Comparison of ENCODE assay signal across 21 cellular contexts in the genomic region with DNA sequence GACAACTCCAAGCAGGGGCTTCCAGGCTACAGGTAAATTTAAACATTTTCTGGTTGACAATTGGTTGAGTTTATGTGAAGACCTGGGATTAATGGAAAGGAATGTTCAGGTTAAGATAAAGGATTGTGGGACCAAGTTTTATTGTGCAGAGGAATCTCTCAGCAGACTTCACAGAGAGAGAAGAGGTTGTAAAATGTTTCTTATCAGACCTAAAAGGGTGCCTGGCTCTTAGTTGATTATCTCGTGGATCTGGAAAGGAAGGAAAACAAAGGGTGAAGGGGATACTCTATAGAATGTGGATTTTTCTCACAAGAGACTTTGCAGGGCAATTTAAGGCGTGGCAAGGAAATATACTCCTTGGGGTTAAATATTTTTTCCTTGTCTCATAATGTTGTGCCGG.
DNase-seq lines count a peak whose midpoint lies in the region; ATAC-seq and TF ChIP-seq lines count a peak whose summit lies in the region.
"Had no signal": no experiment of that assay in that cellular context is flagged by ENCODE, and none has a peak within 500 bp of the region (broad histone marks: within the 10 kb centered on the region; RNA-seq: fewer than 3 reads in every experiment).

No MANE protein-coding gene starts in this region.

- H3K27me3 Mint-ChIP-seq in activated naive CD8-positive, alpha-beta T cell treated with anti-CD3 and anti-CD28 coated beads, Interleukin-2, amount 50 U/mL, for 24 hours = no peaks in the 10 kb centered on the region
- no peaks in the 10 kb centered on the region for H3K27me3 Mint-ChIP-seq in activated naive CD8-positive, alpha-beta T cell treated with anti-CD3 and anti-CD28 coated beads for 36 hours
- H3K27me3 Mint-ChIP-seq in T-helper 17 cell (no peaks in the 10 kb centered on the region), endothelial cell (ENCODE audit: unreplicated experiment) (no peaks in the 10 kb centered on the region), nephron progenitor cell (ENCODE audit: low read depth, poor library complexity) (no peaks in the 10 kb centered on the region)

- H3K27ac Mint-ChIP-seq in activated naive CD8-positive, alpha-beta T cell treated with anti-CD3 and anti-CD28 coated beads, Interleukin-2, amount 50 U/mL, for 24 hours = peak overlapping the region; percentile 11
- H3K27ac Mint-ChIP-seq in activated naive CD8-positive, alpha-beta T cell treated with anti-CD3 and anti-CD28 coated beads for 36 hours = no peak overlapping the region
- peak overlapping the region; percentile 14 for H3K27ac Mint-ChIP-seq in T-helper 17 cell
- H3K27ac Mint-ChIP-seq in endothelial cell (ENCODE audit: unreplicated experiment) = peak overlapping the region; percentile 7
- H3K27ac Mint-ChIP-seq in nephron progenitor cell = peak overlapping the region; percentile 12
- H3K27ac Mint-ChIP-seq: CD8-positive, alpha-beta T cell had no signal

- no peak for ATAC-seq in activated naive CD8-positive, alpha-beta T cell treated with anti-CD3 and anti-CD28 coated beads, Interleukin-2, amount 50 U/mL, for 24 hours
- ATAC-seq in T-helper 17 cell = no peak
- ATAC-seq in sciatic nerve = no peak
- ATAC-seq: CD8-positive, alpha-beta T cell; HCT116 had no signal

- peaks cover 4% of the 10 kb centered on the region for H3K9me3 Mint-ChIP-seq in activated naive CD8-positive, alpha-beta T cell treated with anti-CD3 and anti-CD28 coated beads, Interleukin-2, amount 50 U/mL, for 24 hours
- no peaks in the 10 kb centered on the region for H3K9me3 Mint-ChIP-seq in activated naive CD8-positive, alpha-beta T cell treated with anti-CD3 and anti-CD28 coated beads for 36 hours
- H3K9me3 Mint-ChIP-seq in endothelial cell (ENCODE audit: unreplicated experiment) (no peaks in the 10 kb centered on the region), nephron progenitor cell (no peaks in the 10 kb centered on the region)
- H3K9me3 Mint-ChIP-seq: CD8-positive, alpha-beta T cell had no signal

- H3K36me3 Mint-ChIP-seq in activated naive CD8-positive, alpha-beta T cell treated with anti-CD3 and anti-CD28 coated beads, Interleukin-2, amount 50 U/mL, for 24 hours (ENCODE audit: low read depth) = peaks cover 50% of the 10 kb centered on the region
- H3K36me3 Mint-ChIP-seq in activated naive CD8-positive, alpha-beta T cell treated with anti-CD3 and anti-CD28 coated beads for 36 hours = peaks cover 36% of the 10 kb centered on the region
- peaks cover 17% of the 10 kb centered on the region for H3K36me3 Mint-ChIP-seq in T-helper 17 cell (ENCODE audit: low read depth)
- H3K36me3 Mint-ChIP-seq in endothelial cell (ENCODE audit: low read depth, unreplicated experiment) = no peaks in the 10 kb centered on the region
- H3K36me3 Mint-ChIP-seq in nephron progenitor cell (ENCODE audit: low read depth) = peaks cover 38% of the 10 kb centered on the region

- no peaks in the 10 kb centered on the region for H3K9me3 ChIP-seq in T-helper 17 cell (ENCODE audit: control insufficient read depth, low read length, poor library complexity, severe bottlenecking)

- TF ChIP-seq CTCF in endothelial cell (IDR thresholded peaks at IDR 0.05; ENCODE audit: unreplicated experiment) = no peak
- TF ChIP-seq CTCF in nephron progenitor cell (IDR thresholded peaks at IDR 0.05) = no peak

- peaks cover 52% of the 10 kb centered on the region for H3K4me1 Mint-ChIP-seq in activated naive CD8-positive, alpha-beta T cell treated with anti-CD3 and anti-CD28 coated beads, Interleukin-2, amount 50 U/mL, for 24 hours
- H3K4me1 Mint-ChIP-seq in activated naive CD8-positive, alpha-beta T cell treated with anti-CD3 and anti-CD28 coated beads for 36 hours = peaks cover 28% of the 10 kb centered on the region
- peaks cover 7% of the 10 kb centered on the region for H3K4me1 Mint-ChIP-seq in T-helper 17 cell
- peaks cover 28% of the 10 kb centered on the region for H3K4me1 Mint-ChIP-seq in endothelial cell (ENCODE audit: unreplicated experiment)
- H3K4me1 Mint-ChIP-seq in nephron progenitor cell = no peaks in the 10 kb centered on the region

- no peak for DNase-seq in activated naive CD8-positive, alpha-beta T cell treated with anti-CD3 and anti-CD28 coated beads, Interleukin-2, amount 50 U/mL, for 24 hours
- DNase-seq in activated naive CD8-positive, alpha-beta T cell treated with anti-CD3 and anti-CD28 coated beads for 36 hours = no peak
- DNase-seq in T-helper 17 cell (no peak), endothelial cell (ENCODE audit: low spot score) (no peak), nephron progenitor cell (no peak), putamen (ENCODE audit: low spot score) (no peak), sciatic nerve (ENCODE audit: low spot score) (no peak), NCI-H1694 (lab: John Stamatoyannopoulos, UW) (no peak)
- DNase-seq: AML-193; C1 segment of cervical spinal cord; CD8-positive, alpha-beta T cell; GDM1; NCI-H1092; NCI-H1436; NCI-H2029; NCI-H2227 treated with DMSO at 0.1 percent for 48 hours; NCI-H510A; NCI-H748 treated with DMSO at 0.1 percent for 48 hours; NK-92 treated with Interleukin-12 subunit alpha and Interleukin-12 subunit beta, amount 100 ng/mL, for 24 hours; SHP77 treated with DMSO at 0.1 percent for 48 hours had no signal

- intact Hi-C loops in sciatic nerve (cut with DNase I) = no loop called here

- no peak overlapping the region for H3K4me3 Mint-ChIP-seq in activated naive CD8-positive, alpha-beta T cell treated with anti-CD3 and anti-CD28 coated beads, Interleukin-2, amount 50 U/mL, for 24 hours
- H3K4me3 Mint-ChIP-seq in activated naive CD8-positive, alpha-beta T cell treated with anti-CD3 and anti-CD28 coated beads for 36 hours = no peak overlapping the region
- no peak overlapping the region for H3K4me3 Mint-ChIP-seq in T-helper 17 cell
- no peak overlapping the region for H3K4me3 Mint-ChIP-seq in endothelial cell (ENCODE audit: unreplicated experiment)
- H3K4me3 Mint-ChIP-seq in nephron progenitor cell = no peak overlapping the region
- H3K4me3 Mint-ChIP-seq: CD8-positive, alpha-beta T cell had no signal
